In genomic region chr9:134668977-134669376, GRCh38 we compare ENCODE assay signal across 8 cellular contexts. TPM values are rescaled to one million over a fixed set of nuclear protein-coding genes. Genes with fewer than 3 reads are reported as not detected.
DNase-seq lines count a peak whose midpoint lies in the region; TF ChIP-seq lines count a peak whose summit lies in the region.
"Not testable (repeated sequence)": the region's sequence is repeated elsewhere in the genome, so short reads cannot be mapped to it uniquely, and the experiment has no call there.
"Had no signal": no experiment of that assay in that cellular context is flagged by ENCODE, and none has a peak within 500 bp of the region (broad histone marks: within the 10 kb centered on the region; RNA-seq: fewer than 3 reads in every experiment).

No MANE protein-coding gene starts in this region.

- H3K9me3 Mint-ChIP-seq in HFFc6; chondrocyte (ENCODE audit: low read depth); osteocyte (ENCODE audit: unreplicated experiment): not testable (repeated sequence)
- H3K9me3 Mint-ChIP-seq in mesothelial cell of epicardium: peaks cover 14% of the 10 kb centered on the region

- peaks cover 80% of the 10 kb centered on the region for H3K4me1 ChIP-seq in ACC112 (ENCODE audit: control insufficient read depth, insufficient read depth, low read length, unreplicated experiment)
- peaks cover 59% of the 10 kb centered on the region for H3K4me1 ChIP-seq in SJSA1 (replicated peaks)
- peaks cover 77% of the 10 kb centered on the region for H3K4me1 ChIP-seq in skeletal muscle satellite cell (ENCODE audit: control insufficient read depth, insufficient read depth, low read length)

- not testable (repeated sequence) for TF ChIP-seq CTCF in HFFc6 (IDR thresholded peaks at IDR 0.05); chondrocyte (IDR thresholded peaks at IDR 0.05); mesothelial cell of epicardium (IDR thresholded peaks at IDR 0.05; ENCODE audit: unreplicated experiment); osteocyte (IDR thresholded peaks at IDR 0.05)

- DNase-seq in HFFc6; SJSA1 (ENCODE audit: low read depth in 1 of 2, low spot score in 2 of 2); chondrocyte (ENCODE audit: low spot score); mesothelial cell of epicardium (ENCODE audit: low spot score in 2 of 2, unreplicated experiment in 2 of 2); osteocyte (ENCODE audit: extremely low spot score, unreplicated experiment): not testable (repeated sequence)

- H3K36me3 ChIP-seq in ACC112 (ENCODE audit: insufficient read depth, low read length): peaks cover 34% of the 10 kb centered on the region
- H3K36me3 ChIP-seq in SJSA1: peaks cover 57% of the 10 kb centered on the region
- H3K36me3 ChIP-seq in skeletal muscle satellite cell (ENCODE audit: insufficient read depth, low read length): peaks cover 31% of the 10 kb centered on the region

- peak overlapping the region; percentile 51 for H3K4me2 ChIP-seq in skeletal muscle satellite cell (ENCODE audit: low read length)

- H3K9me3 ChIP-seq in SJSA1 (replicated peaks); skeletal muscle satellite cell (replicated peaks; ENCODE audit: low read length): not testable (repeated sequence)

- H3K27me3 ChIP-seq in ACC112 (ENCODE audit: insufficient read depth, low read length); SJSA1 (replicated peaks); skeletal muscle satellite cell (ENCODE audit: control insufficient read depth, insufficient read depth, low read length): not testable (repeated sequence)

- H3K4me3 ChIP-seq in ACC112 (ENCODE audit: low read depth, low read length): 0 out of 2 replicates have a peak overlapping the region, but pooled peaks have one; percentile 13
- not testable (repeated sequence) for H3K4me3 ChIP-seq in SJSA1; skeletal muscle satellite cell (ENCODE audit: low read length)

- peaks cover 93% of the 10 kb centered on the region for H3K79me2 ChIP-seq in ACC112 (ENCODE audit: control insufficient read depth, insufficient read depth, low read length, unreplicated experiment)

- H3K27ac Mint-ChIP-seq in HFFc6: peak overlapping the region; percentile 85
- peak overlapping the region; percentile 90 for H3K27ac Mint-ChIP-seq in chondrocyte (ENCODE audit: unreplicated experiment)
- H3K27ac Mint-ChIP-seq in mesothelial cell of epicardium: peak overlapping the region; percentile 92
- H3K27ac Mint-ChIP-seq in osteocyte (ENCODE audit: unreplicated experiment): peak overlapping the region; percentile 88

- peaks cover 69% of the 10 kb centered on the region for H3K36me3 Mint-ChIP-seq in HFFc6 (ENCODE audit: low read depth)
- H3K36me3 Mint-ChIP-seq in chondrocyte (ENCODE audit: low read depth): peaks cover 35% of the 10 kb centered on the region
- H3K36me3 Mint-ChIP-seq in mesothelial cell of epicardium: peaks cover 35% of the 10 kb centered on the region
- peaks cover 44% of the 10 kb centered on the region for H3K36me3 Mint-ChIP-seq in osteocyte (ENCODE audit: unreplicated experiment)

- H3K27ac ChIP-seq in ACC112 (ENCODE audit: low read depth, low read length) (peak overlapping the region; percentile 88), SJSA1 (peak overlapping the region; percentile 38; the same call in 1 of the 2 replicates)

- H3K9ac ChIP-seq in skeletal muscle satellite cell (ENCODE audit: low read depth, low read length): peak overlapping the region; percentile 51

- not testable (repeated sequence) for H2AFZ ChIP-seq in ACC112 (ENCODE audit: low read length, unreplicated experiment)

- not testable (repeated sequence) for H3K27me3 Mint-ChIP-seq in HFFc6 (ENCODE audit: insufficient read depth); chondrocyte (ENCODE audit: low read depth); mesothelial cell of epicardium (ENCODE audit: low read depth); osteocyte (ENCODE audit: unreplicated experiment)

- peak overlapping the region; percentile 75 for H3K4me3 Mint-ChIP-seq in HFFc6
- not testable (repeated sequence) for H3K4me3 Mint-ChIP-seq in chondrocyte (ENCODE audit: unreplicated experiment); mesothelial cell of epicardium
- peak overlapping the region; percentile 14 for H3K4me3 Mint-ChIP-seq in osteocyte (ENCODE audit: unreplicated experiment)

- peaks cover 95% of the 10 kb centered on the region for H3K4me1 Mint-ChIP-seq in HFFc6 (ENCODE audit: low read depth)
- H3K4me1 Mint-ChIP-seq in chondrocyte (ENCODE audit: low read depth): peaks cover 92% of the 10 kb centered on the region
- H3K4me1 Mint-ChIP-seq in mesothelial cell of epicardium: peaks cover 43% of the 10 kb centered on the region
- H3K4me1 Mint-ChIP-seq in osteocyte (ENCODE audit: unreplicated experiment): peaks cover 89% of the 10 kb centered on the region

RNA-seq across cellular contexts. Expression of gene COL5A1, which starts 27.4 kb away (rescaled TPM):
- 100 to 1,000 TPM; 196 to 308 (median 225) TPM for total RNA-seq in HFFc6 (2021; fragmentation: NEBNext Ultra II Directional; extraction: Animal tissue kit (Norgen Biotek cat#: 25700))
- 148 and 165 TPM in 2 replicates for total RNA-seq in SJSA1 (2014; rRNA removed; shearing (Covaris generic))
- total RNA-seq in chondrocyte (2,235 to 2,410 TPM (median 2,315 TPM) in 3 replicates), mesothelial cell of epicardium (549 to 605 TPM (median 596 TPM) in 3 replicates), osteocyte (1,552 and 1,672 TPM in 2 replicates)
- total RNA-seq in skeletal muscle satellite cell (2012; rRNA removed): 64.6 and 148 TPM in 2 replicates
- total RNA-seq: B cell had no signal
